ENCODE assay signal across 1 cellular context in genomic region chr17:2972749-2973148, GRCh38.
TF ChIP-seq lines count a peak whose summit lies in the region.

No MANE protein-coding gene starts in this region.

TF ChIP-seq in WTC11, 78 proteins besides CTCF, POLR2A, EP300 and RAD21 (continued from another document):
- TF ChIP-seq ATF6 (CRISPR knock-in tag; IDR thresholded peaks at IDR 0.05) (no peak), EMX1 (CRISPR knock-in tag; IDR thresholded peaks at IDR 0.05) (no peak), ZNF512 (CRISPR knock-in tag; IDR thresholded peaks at IDR 0.05; ENCODE audit: borderline replicate concordance) (no peak), USF2 (CRISPR knock-in tag; IDR thresholded peaks at IDR 0.05) (no peak), ZNF425 (CRISPR knock-in tag; conservative IDR thresholded peaks at IDR 0.05) (no peak), USF1 (CRISPR knock-in tag; IDR thresholded peaks at IDR 0.05) (no peak)
